Comparison of ENCODE assay signal across 29 cellular contexts in genomic region chr18:2827076-2827475, GRCh38. TPM values are rescaled to one million over a fixed set of nuclear protein-coding genes. Genes with fewer than 3 reads are reported as not detected.
DNase-seq lines count a peak whose midpoint lies in the region; ATAC-seq, FAIRE-seq and TF ChIP-seq lines count a peak whose summit lies in the region.
"Had no signal": no experiment of that assay in that cellular context is flagged by ENCODE, and none has a peak within 500 bp of the region (broad histone marks: within the 10 kb centered on the region; RNA-seq: fewer than 3 reads in every experiment).

No MANE protein-coding gene starts in this region.

- no TSS peak for BruUV-seq in MCF 10A (replicated peaks; lab: Mats Ljungman, UMichigan)

- FAIRE-seq in H54 (lab: Jason Lieb, UNC) = no peak
- FAIRE-seq: colon, D721Med, islet of Langerhans had no signal

- no peaks in the 10 kb centered on the region for H3K9me3 Mint-ChIP-seq in MCF 10A (ENCODE audit: unreplicated experiment)
- peaks cover 5% of the 10 kb centered on the region for H3K9me3 Mint-ChIP-seq in nephron
- H3K9me3 Mint-ChIP-seq: CD4-positive, alpha-beta T cell; stimulated activated memory B cell treated with anti-CD40 and anti-IgM and Interleukin-4, amounts not matched to agents 10 μg/mL and 1 μg/mL and 100 μg/mL, for 72 hours had no signal

- H3K27ac Mint-ChIP-seq in MCF 10A (ENCODE audit: low read depth, unreplicated experiment) = no peak overlapping the region
- peak overlapping the region in 2 of 3 experiments; percentile 23 to 61 for H3K27ac Mint-ChIP-seq in nephron
- H3K27ac Mint-ChIP-seq: activated CD8-positive, alpha-beta memory T cell treated with anti-CD3 and anti-CD28 coated beads, Interleukin-2, amount 10 ng/mL, durations not matched to agents 7 days and 5 days; CD4-positive, alpha-beta T cell; naive thymus-derived CD8-positive, alpha-beta T cell; stimulated activated memory B cell treated with anti-CD40 and anti-IgM and Interleukin-4, amounts not matched to agents 10 μg/mL and 1 μg/mL and 100 μg/mL, for 72 hours had no signal

- H3K27me3 ChIP-seq in breast epithelium = no peaks in the 10 kb centered on the region
- no peaks in the 10 kb centered on the region for H3K27me3 ChIP-seq in uterus
- H3K27me3 ChIP-seq: body of pancreas, right atrium auricular region, testis had no signal

- no peaks in the 10 kb centered on the region for H3K36me3 Mint-ChIP-seq in MCF 10A (ENCODE audit: insufficient read depth, unreplicated experiment)
- H3K36me3 Mint-ChIP-seq in nephron (ENCODE audit: low read depth) = no peaks in the 10 kb centered on the region
- H3K36me3 Mint-ChIP-seq: activated CD8-positive, alpha-beta memory T cell treated with anti-CD3 and anti-CD28 coated beads, Interleukin-2, amount 10 ng/mL, durations not matched to agents 7 days and 5 days; naive thymus-derived CD8-positive, alpha-beta T cell; stimulated activated memory B cell treated with anti-CD40 and anti-IgM and Interleukin-4, amounts not matched to agents 10 μg/mL and 1 μg/mL and 100 μg/mL, for 72 hours had no signal

- peak overlapping the region; percentile 18 to 60 for H3K27ac ChIP-seq in breast epithelium
- H3K27ac ChIP-seq in uterus = peak overlapping the region; percentile 77 to 78
- H3K27ac ChIP-seq: body of pancreas, right atrium auricular region, testis had no signal

- TF ChIP-seq POLR2A in breast epithelium (IDR thresholded peaks at IDR 0.05) = no peak
- TF ChIP-seq POLR2A in uterus (IDR thresholded peaks at IDR 0.05) = no peak
- TF ChIP-seq POLR2A in H54 (IDR thresholded peaks at IDR 0.05; ENCODE audit: low read depth, low read length) = no peak

- CTCF ChIA-PET in MCF 10A (lab: Yijun Ruan, JAX) = no interaction called here

- peak; percentile 64 for ATAC-seq in esophagus mucosa
- ATAC-seq: activated CD8-positive, alpha-beta memory T cell treated with anti-CD3 and anti-CD28 coated beads, Interleukin-2, amount 10 ng/mL, durations not matched to agents 7 days and 5 days; body of pancreas; naive thymus-derived CD8-positive, alpha-beta T cell; Panc1; stimulated activated memory B cell treated with anti-CD40 and anti-IgM and Interleukin-4, amounts not matched to agents 10 μg/mL and 1 μg/mL and 100 μg/mL, for 72 hours had no signal

- no peak for TF ChIP-seq CTCF in breast epithelium (IDR thresholded peaks at IDR 0.05)
- TF ChIP-seq CTCF in MCF 10A (IDR thresholded peaks at IDR 0.05; ENCODE audit: unreplicated experiment) = no peak
- TF ChIP-seq CTCF in nephron (IDR thresholded peaks at IDR 0.05; ENCODE audit: unreplicated experiment in 3 of 3) = no peak
- TF ChIP-seq CTCF in uterus (IDR thresholded peaks at IDR 0.05) = no peak

- POLR2A ChIA-PET in MCF 10A (lab: Yijun Ruan, JAX) = interaction anchor here (0.8 kb wide), 1 partner anchor 9 kb away, joined by 3 read pairs; no protein-coding TSS in a partner anchor

- H3K36me3 ChIP-seq in breast epithelium (no peaks in the 10 kb centered on the region), uterus (no peaks in the 10 kb centered on the region)
- H3K36me3 ChIP-seq: right atrium auricular region had no signal

- no peak overlapping the region for H3K4me3 Mint-ChIP-seq in MCF 10A (ENCODE audit: unreplicated experiment)
- no peak overlapping the region for H3K4me3 Mint-ChIP-seq in nephron
- H3K4me3 Mint-ChIP-seq: activated CD8-positive, alpha-beta memory T cell treated with anti-CD3 and anti-CD28 coated beads, Interleukin-2, amount 10 ng/mL, durations not matched to agents 7 days and 5 days; CD4-positive, alpha-beta T cell; naive thymus-derived CD8-positive, alpha-beta T cell; stimulated activated memory B cell treated with anti-CD40 and anti-IgM and Interleukin-4, amounts not matched to agents 10 μg/mL and 1 μg/mL and 100 μg/mL, for 72 hours had no signal

- H3K4me1 ChIP-seq in breast epithelium = no peaks in the 10 kb centered on the region
- peaks cover 0 to 5% of the 10 kb centered on the region in 2 donors for H3K4me1 ChIP-seq in uterus
- H3K4me1 ChIP-seq: body of pancreas, testis had no signal

- H3K4me1 Mint-ChIP-seq in MCF 10A (ENCODE audit: insufficient read depth, unreplicated experiment) (no peaks in the 10 kb centered on the region), nephron (peaks cover 9% of the 10 kb centered on the region)
- H3K4me1 Mint-ChIP-seq: activated CD8-positive, alpha-beta memory T cell treated with anti-CD3 and anti-CD28 coated beads, Interleukin-2, amount 10 ng/mL, durations not matched to agents 7 days and 5 days; naive thymus-derived CD8-positive, alpha-beta T cell; stimulated activated memory B cell treated with anti-CD40 and anti-IgM and Interleukin-4, amounts not matched to agents 10 μg/mL and 1 μg/mL and 100 μg/mL, for 72 hours had no signal

- H3K4me3 ChIP-seq in breast epithelium (no peak overlapping the region), uterus (no peak overlapping the region)
- H3K4me3 ChIP-seq: body of pancreas, right atrium auricular region, testis had no signal

- no peaks in the 10 kb centered on the region for H3K9me3 ChIP-seq in breast epithelium
- no peaks in the 10 kb centered on the region for H3K9me3 ChIP-seq in uterus
- H3K9me3 ChIP-seq: body of pancreas, right atrium auricular region, testis had no signal

- peaks cover 26% of the 10 kb centered on the region for H3K27me3 Mint-ChIP-seq in MCF 10A (ENCODE audit: insufficient read depth, unreplicated experiment)
- H3K27me3 Mint-ChIP-seq in nephron (ENCODE audit: low read depth) = no peaks in the 10 kb centered on the region
- H3K27me3 Mint-ChIP-seq: CD4-positive, alpha-beta T cell; naive thymus-derived CD8-positive, alpha-beta T cell; stimulated activated memory B cell treated with anti-CD40 and anti-IgM and Interleukin-4, amounts not matched to agents 10 μg/mL and 1 μg/mL and 100 μg/mL, for 72 hours had no signal

- intact Hi-C loops in breast epithelium (cut with DNase I; ENCODE audit: low total_unique reads) (no loop called here), MCF 10A (cut with micrococcal nuclease) (no loop called here), uterus (cut with DNase I; ENCODE audit: low total_unique reads) (no loop called here)

- DNase-seq in breast epithelium (ENCODE audit: low spot score in 2 of 2) = no peak
- DNase-seq in MCF 10A (ENCODE audit: unreplicated experiment) = no peak
- DNase-seq in uterus = peak in 1 of 2 donors; percentile 28
- no peak for DNase-seq in H54 (ENCODE audit: insufficient read length, low spot score)
- DNase-seq in activated CD4-positive, CD25-positive, alpha-beta regulatory T cell (lab: John Stamatoyannopoulos, UW) = no peak
- no peak for DNase-seq in SK-N-DZ (ENCODE audit: low spot score)
- DNase-seq: 8988T; activated CD4-positive, alpha-beta T cell treated with anti-CD3 and anti-CD28 coated beads for 48 hours; activated CD8-positive, alpha-beta memory T cell treated with anti-CD3 and anti-CD28 coated beads, Interleukin-2, amount 10 ng/mL, durations not matched to agents 7 days and 5 days; activated T-cell treated with anti-CD3 and anti-CD28 coated beads, Interleukin-2, amount 50 U/mL, for 48 hours; AML-193; CD4-positive, alpha-beta T cell; effector memory CD4-positive, alpha-beta T cell; naive thymus-derived CD8-positive, alpha-beta T cell; NCI-H1092 treated with DMSO at 0.1 percent for 48 hours; NCI-H1930; NCI-H526; SHP77 treated with DMSO at 0.1 percent for 48 hours; stimulated activated CD4-positive, alpha-beta T cell treated with anti-CD3 and anti-CD28 coated beads, Interleukin-4, amount 100 ng/mL, for 24 hours had no signal

RNA-seq across cellular contexts. Expression of gene EMILIN2, which starts 19.7 kb away (rescaled TPM):
- 10 to 100 TPM; 23.9 to 45.1 (median 32.4) TPM for total RNA-seq in breast epithelium
- total RNA-seq in MCF 10A (2022) = not detected in 2 replicates
- 1.4 TPM for total RNA-seq in esophagus mucosa
- 10 to 100 TPM; 25.6 to 60.2 (median 43.2) TPM for total RNA-seq in uterus
- 0.57 and 0.66 TPM in 2 replicates for polyA plus RNA-seq in SK-N-DZ (2014; cell fraction: cytosol; rRNA removed)
- 0.28 and 0.49 TPM in 2 replicates for polyA plus RNA-seq in SK-N-DZ (2014; cell fraction: nucleus; rRNA removed)

Comparison
In these comparisons a context has a peak if more than half of its experiments do, and no peak if none do; other contexts are left out.
1. RNA of gene EMILIN2, which starts 19.7 kb away (total RNA-seq): 25.6 to 60.2 TPM in uterus and 23.9 to 45.1 TPM in breast epithelium; 1.4 TPM in esophagus mucosa (single experiment) and not detected in MCF 10A; every median in the first group is over 10 times any median in the second.